25 cellular contexts compared by ENCODE assay signal in the genomic region with DNA sequence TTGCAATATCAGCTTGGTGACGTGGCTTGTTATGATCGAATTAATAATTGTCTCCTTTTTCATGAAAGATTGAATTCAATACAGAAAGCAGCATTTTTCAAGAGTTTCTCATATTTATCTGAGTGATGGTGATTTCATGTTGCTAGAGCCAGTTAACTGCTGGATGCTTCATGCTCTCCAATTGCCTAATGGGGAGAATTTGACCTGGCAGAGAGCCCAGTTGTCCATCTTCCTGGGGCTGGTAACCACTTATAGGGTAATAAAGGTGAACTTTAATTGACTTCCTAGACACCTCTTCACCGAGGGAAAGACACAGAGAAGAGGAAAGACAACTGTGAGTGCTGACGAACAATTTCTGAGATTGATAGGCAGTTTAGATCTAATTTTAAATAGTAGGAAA.
DNase-seq lines count a peak whose midpoint lies in the region; ATAC-seq, FAIRE-seq and TF ChIP-seq lines count a peak whose summit lies in the region.
"Had no signal": no experiment of that assay in that cellular context is flagged by ENCODE, and none has a peak within 500 bp of the region (broad histone marks: within the 10 kb centered on the region; RNA-seq: fewer than 3 reads in every experiment).

No MANE protein-coding gene starts in this region.

- H3K4me3 ChIP-seq in astrocyte (ENCODE audit: insufficient read depth, low read depth, low read length) (no peak overlapping the region), upper lobe of right lung (no peak overlapping the region)
- H3K4me3 ChIP-seq: colonic mucosa, pancreas, right lobe of liver, SJSA1, tibial artery had no signal

- no peak overlapping the region for H3K4me3 Mint-ChIP-seq in astrocyte (ENCODE audit: unreplicated experiment)
- no peak overlapping the region for H3K4me3 Mint-ChIP-seq in activated CD8-positive, alpha-beta memory T cell treated with anti-CD3 and anti-CD28 coated beads, Interleukin-2, amount 10 ng/mL, durations not matched to agents 7 days and 5 days
- H3K4me3 Mint-ChIP-seq: activated naive CD4-positive, alpha-beta T cell treated with anti-CD3 and anti-CD28 coated beads, Interleukin-2, amount 50 U/mL, for 24 hours; activated T-cell treated with anti-CD3 and anti-CD28 coated beads, Interleukin-2, amount 50 U/mL, for 72 hours; CD8-positive, alpha-beta memory T cell; HFFc6; memory B cell; naive thymus-derived CD4-positive, alpha-beta T cell had no signal

- H3K36me3 ChIP-seq in astrocyte (ENCODE audit: insufficient read depth, low read length) (no peaks in the 10 kb centered on the region), upper lobe of right lung (no peaks in the 10 kb centered on the region)
- H3K36me3 ChIP-seq: colonic mucosa, pancreas, right lobe of liver, SJSA1, tibial artery had no signal

- no peaks in the 10 kb centered on the region for H3K79me2 ChIP-seq in astrocyte (ENCODE audit: insufficient read depth, low read length)

- CTCF ChIA-PET in activated CD8-positive, alpha-beta memory T cell treated with anti-CD3 and anti-CD28 coated beads, Interleukin-2, amount 10 ng/mL, durations not matched to agents 7 days and 5 days (lab: Charles Lee), result no interaction called here

- intact Hi-C loops in upper lobe of right lung (cut with DNase I), result no loop called here

- H3K27ac Mint-ChIP-seq in astrocyte (ENCODE audit: unreplicated experiment), result no peak overlapping the region
- no peak overlapping the region for H3K27ac Mint-ChIP-seq in activated CD8-positive, alpha-beta memory T cell treated with anti-CD3 and anti-CD28 coated beads, Interleukin-2, amount 10 ng/mL, durations not matched to agents 7 days and 5 days
- H3K27ac Mint-ChIP-seq: activated naive CD4-positive, alpha-beta T cell treated with anti-CD3 and anti-CD28 coated beads, Interleukin-2, amount 50 U/mL, for 24 hours; activated T-cell treated with anti-CD3 and anti-CD28 coated beads, Interleukin-2, amount 50 U/mL, for 72 hours; HFFc6; memory B cell; naive thymus-derived CD4-positive, alpha-beta T cell had no signal

- no peak overlapping the region for H3K9ac ChIP-seq in astrocyte (ENCODE audit: low read length)

- peaks cover 2% of the 10 kb centered on the region for H3K36me3 Mint-ChIP-seq in astrocyte (ENCODE audit: low read depth, unreplicated experiment)
- H3K36me3 Mint-ChIP-seq in activated CD8-positive, alpha-beta memory T cell treated with anti-CD3 and anti-CD28 coated beads, Interleukin-2, amount 10 ng/mL, durations not matched to agents 7 days and 5 days, result no peaks in the 10 kb centered on the region
- H3K36me3 Mint-ChIP-seq: activated naive CD4-positive, alpha-beta T cell treated with anti-CD3 and anti-CD28 coated beads, Interleukin-2, amount 50 U/mL, for 24 hours; CD8-positive, alpha-beta memory T cell; memory B cell had no signal

- peak; percentile 9 for FAIRE-seq in astrocyte (lab: Jason Lieb, UNC)
- FAIRE-seq: endothelial cell of umbilical vein, GM18507, kidney, pancreas had no signal

- H2AFZ ChIP-seq in astrocyte (ENCODE audit: low read depth, low read length), result no peak overlapping the region

- H3K9me3 Mint-ChIP-seq in astrocyte (ENCODE audit: unreplicated experiment), result peaks cover 2% of the 10 kb centered on the region
- H3K9me3 Mint-ChIP-seq in activated CD8-positive, alpha-beta memory T cell treated with anti-CD3 and anti-CD28 coated beads, Interleukin-2, amount 10 ng/mL, durations not matched to agents 7 days and 5 days (ENCODE audit: low read depth), result no peaks in the 10 kb centered on the region
- H3K9me3 Mint-ChIP-seq: activated naive CD4-positive, alpha-beta T cell treated with anti-CD3 and anti-CD28 coated beads, Interleukin-2, amount 50 U/mL, for 24 hours; activated T-cell treated with anti-CD3 and anti-CD28 coated beads, Interleukin-2, amount 50 U/mL, for 72 hours; CD8-positive, alpha-beta memory T cell; HFFc6; memory B cell had no signal

- no peaks in the 10 kb centered on the region for H4K20me1 ChIP-seq in astrocyte (ENCODE audit: insufficient read depth, low read length)

- H3K27ac ChIP-seq in astrocyte (ENCODE audit: low read depth, low read length) (no peak overlapping the region), upper lobe of right lung (no peak overlapping the region)
- H3K27ac ChIP-seq: colonic mucosa, pancreas, right lobe of liver, SJSA1, tibial artery had no signal

- peaks cover 8% of the 10 kb centered on the region for H3K27me3 Mint-ChIP-seq in astrocyte (ENCODE audit: low read depth, unreplicated experiment)
- H3K27me3 Mint-ChIP-seq in activated CD8-positive, alpha-beta memory T cell treated with anti-CD3 and anti-CD28 coated beads, Interleukin-2, amount 10 ng/mL, durations not matched to agents 7 days and 5 days, result peaks cover 26% of the 10 kb centered on the region

- no peaks in the 10 kb centered on the region for H3K4me1 ChIP-seq in astrocyte (ENCODE audit: insufficient read depth, low read length)
- no peaks in the 10 kb centered on the region for H3K4me1 ChIP-seq in upper lobe of right lung
- H3K4me1 ChIP-seq: colonic mucosa, pancreas, right lobe of liver, SJSA1 had no signal

- H3K27me3 ChIP-seq in astrocyte (ENCODE audit: insufficient read depth, low read length) (peaks cover 9% of the 10 kb centered on the region), upper lobe of right lung (no peaks in the 10 kb centered on the region)
- H3K27me3 ChIP-seq: colonic mucosa, pancreas, right lobe of liver, tibial artery had no signal

- no peaks in the 10 kb centered on the region for H3K4me1 Mint-ChIP-seq in astrocyte (ENCODE audit: low read depth, unreplicated experiment)
- no peaks in the 10 kb centered on the region for H3K4me1 Mint-ChIP-seq in activated CD8-positive, alpha-beta memory T cell treated with anti-CD3 and anti-CD28 coated beads, Interleukin-2, amount 10 ng/mL, durations not matched to agents 7 days and 5 days
- H3K4me1 Mint-ChIP-seq: activated naive CD4-positive, alpha-beta T cell treated with anti-CD3 and anti-CD28 coated beads, Interleukin-2, amount 50 U/mL, for 24 hours; CD8-positive, alpha-beta memory T cell; memory B cell had no signal

- H3K4me2 ChIP-seq in astrocyte (ENCODE audit: low read length), result no peak overlapping the region

- TF ChIP-seq CTCF in astrocyte (IDR thresholded peaks at IDR 0.05; ENCODE audit: insufficient read depth, low read depth, low read length) (no peak), upper lobe of right lung (IDR thresholded peaks at IDR 0.05) (no peak)

- H3K9me3 ChIP-seq in astrocyte (ENCODE audit: insufficient read depth, low read depth, low read length) (no peaks in the 10 kb centered on the region), upper lobe of right lung (no peaks in the 10 kb centered on the region)
- H3K9me3 ChIP-seq: colonic mucosa, pancreas, right lobe of liver, SJSA1, tibial artery had no signal

- DNase-seq in COLO668 (lab: John Stamatoyannopoulos, UW; ENCODE audit: unreplicated experiment), result peak; percentile 29
- DNase-seq in DMS79 treated with DMSO at 0.1 percent for 48 hours (lab: John Stamatoyannopoulos, UW), result peak; percentile 99
- DNase-seq in NCI-H2107 (lab: John Stamatoyannopoulos, UW), result peak; percentile 6
- DNase-seq in astrocyte (ENCODE audit: low read depth), result no peak
- no peak for DNase-seq in upper lobe of right lung
- DNase-seq in activated CD8-positive, alpha-beta memory T cell treated with anti-CD3 and anti-CD28 coated beads, Interleukin-2, amount 10 ng/mL, durations not matched to agents 7 days and 5 days, result no peak
- DNase-seq: activated CD4-positive, CD25-positive, alpha-beta regulatory T cell; activated T-cell treated with anti-CD3 and anti-CD28 coated beads, Interleukin-2, amount 50 U/mL, for 72 hours; CD8-positive, alpha-beta memory T cell; colonic mucosa; HFFc6; hypothalamus; kidney; naive thymus-derived CD4-positive, alpha-beta T cell; pancreas; PC-3; right lobe of liver; stimulated activated naive CD4-positive, alpha-beta T cell treated with Interleukin-2 at 50 U/mL for 16 hours; tibial artery had no signal

- ATAC-seq in HG02870 (IDR thresholded peaks at IDR 0.05; ENCODE audit: unreplicated experiment) (no peak), upper lobe of right lung (no peak)
- ATAC-seq in activated CD8-positive, alpha-beta memory T cell treated with anti-CD3 and anti-CD28 coated beads, Interleukin-2, amount 10 ng/mL, durations not matched to agents 7 days and 5 days, result no peak
- ATAC-seq: activated T-cell treated with anti-CD3 and anti-CD28 coated beads, Interleukin-2, amount 50 U/mL, for 72 hours; naive thymus-derived CD4-positive, alpha-beta T cell; PC-3; right lobe of liver had no signal

Comparison
In these comparisons a context has a peak if more than half of its experiments do, and no peak if none do; other contexts are left out.
1. DNase-seq: peak in COLO668 (single experiment), DMS79 treated with DMSO at 0.1 percent for 48 hours (single experiment) and NCI-H2107 (single experiment); none in astrocyte (single experiment), upper lobe of right lung (single experiment) and activated CD8-positive, alpha-beta memory T cell treated with anti-CD3 and anti-CD28 coated beads, Interleukin-2, amount 10 ng/mL, durations not matched to agents 7 days and 5 days (single experiment).